Comparison of ENCODE assay signal across 31 cellular contexts in genomic region chr17:75915268-75915667, GRCh38.
"Had no signal": no experiment of that assay in that cellular context is flagged by ENCODE, and none has a peak within 500 bp of the region (broad histone marks: within the 10 kb centered on the region; RNA-seq: fewer than 3 reads in every experiment).

No MANE protein-coding gene starts in this region.

- H3K4me3 Mint-ChIP-seq: activated CD4-positive, alpha-beta memory T cell treated with anti-CD3 and anti-CD28 coated beads for 36 hours; activated T-helper 17 cell treated with anti-CD3 and anti-CD28 coated beads, Interleukin-2, amount 50 U/mL, for 72 hours; mesothelial cell of epicardium; naive B cell; nephron progenitor cell; stimulated activated naive B cell treated with anti-CD40 and anti-IgM and Interleukin-4, amounts not matched to agents 10 μg/mL and 1 μg/mL and 100 μg/mL, for 72 hours; T-helper 2 cell treated with Interferon-gamma antibody and Interleukin-4, amounts not matched to agents 5 μg/mL and 100 μg/mL, for 36 hours had no signal

- H3K27me3 ChIP-seq: brain microvascular endothelial cell, dorsolateral prefrontal cortex, stomach, thyroid gland, upper lobe of left lung, vagina had no signal

- H3K27me3 Mint-ChIP-seq: activated CD4-positive, alpha-beta memory T cell treated with anti-CD3 and anti-CD28 coated beads for 36 hours; activated T-helper 17 cell treated with anti-CD3 and anti-CD28 coated beads, Interleukin-2, amount 50 U/mL, for 72 hours; naive B cell; stimulated activated naive B cell treated with anti-CD40 and anti-IgM and Interleukin-4, amounts not matched to agents 10 μg/mL and 1 μg/mL and 100 μg/mL, for 72 hours had no signal

- ATAC-seq: activated CD4-positive, CD25-positive, alpha-beta regulatory T cell treated with anti-CD3 and anti-CD28 coated beads, Interleukin-2, amount 50 U/mL, for 24 hours; activated T-helper 17 cell treated with anti-CD3 and anti-CD28 coated beads, Interleukin-2, amount 50 U/mL, for 72 hours; left cardiac atrium; psoas muscle; stimulated activated naive B cell treated with anti-CD40 and anti-IgM and Interleukin-4, amounts not matched to agents 10 μg/mL and 1 μg/mL and 100 μg/mL, for 72 hours had no signal

- H3K79me2 ChIP-seq: parathyroid adenoma had no signal

- FAIRE-seq: astrocyte, keratinocyte had no signal

- H2AFZ ChIP-seq: parathyroid adenoma had no signal

- H3K9me3 Mint-ChIP-seq: activated CD4-positive, alpha-beta memory T cell treated with anti-CD3 and anti-CD28 coated beads for 36 hours; activated T-helper 17 cell treated with anti-CD3 and anti-CD28 coated beads, Interleukin-2, amount 50 U/mL, for 72 hours; mesothelial cell of epicardium; naive B cell; nephron progenitor cell; stimulated activated naive B cell treated with anti-CD40 and anti-IgM and Interleukin-4, amounts not matched to agents 10 μg/mL and 1 μg/mL and 100 μg/mL, for 72 hours; T-helper 2 cell treated with Interferon-gamma antibody and Interleukin-4, amounts not matched to agents 5 μg/mL and 100 μg/mL, for 36 hours had no signal

- H3K27ac Mint-ChIP-seq: activated CD4-positive, alpha-beta memory T cell treated with anti-CD3 and anti-CD28 coated beads for 36 hours; activated T-helper 17 cell treated with anti-CD3 and anti-CD28 coated beads, Interleukin-2, amount 50 U/mL, for 72 hours; mesothelial cell of epicardium; naive B cell; nephron progenitor cell; stimulated activated naive B cell treated with anti-CD40 and anti-IgM and Interleukin-4, amounts not matched to agents 10 μg/mL and 1 μg/mL and 100 μg/mL, for 72 hours; T-helper 2 cell treated with Interferon-gamma antibody and Interleukin-4, amounts not matched to agents 5 μg/mL and 100 μg/mL, for 36 hours had no signal

- H3K36me3 Mint-ChIP-seq: naive B cell had no signal

- H3K4me1 Mint-ChIP-seq: naive B cell had no signal

- H3K4me2 ChIP-seq: smooth muscle cell had no signal

- H3K9ac ChIP-seq: parathyroid adenoma had no signal

- H3K4me1 ChIP-seq: parathyroid adenoma, psoas muscle had no signal

- H3K36me3 ChIP-seq: brain microvascular endothelial cell, vagina had no signal

- H3K27ac ChIP-seq: brain microvascular endothelial cell, coronary artery, dorsolateral prefrontal cortex, parathyroid adenoma, psoas muscle, stomach, thyroid gland, upper lobe of left lung, vagina had no signal

- DNase-seq: activated CD4-positive, alpha-beta memory T cell treated with anti-CD3 and anti-CD28 coated beads for 36 hours; activated CD4-positive, alpha-beta T cell treated with anti-CD3 and anti-CD28 coated beads for 48 hours; activated CD8-positive, alpha-beta memory T cell treated with anti-CD3 and anti-CD28 coated beads, Interleukin-2, amount 50 U/mL, for 4 hours; activated gamma-delta T cell treated with Interleukin-2 at 50 U/mL for 16 hours; activated naive CD4-positive, alpha-beta T cell treated with anti-CD3 and anti-CD28 coated beads, Interleukin-2, amount 50 U/mL, for 16 hours; activated T-cell treated with anti-CD3 and anti-CD28 coated beads, Interleukin-2, amount 50 U/mL, for 1 hour; amniotic stem cell; brain microvascular endothelial cell; foreskin fibroblast; hippocampal formation; left cardiac atrium; mammary epithelial cell; naive B cell; nephron progenitor cell; psoas muscle; stimulated activated CD4-positive, alpha-beta T cell treated with anti-CD3 and anti-CD28 coated beads, Interleukin-2, amount 100 ng/mL, for 24 hours; stimulated activated naive B cell treated with anti-CD40 and anti-IgM and Interleukin-4, amounts not matched to agents 10 μg/mL and 1 μg/mL and 100 μg/mL, for 72 hours; stomach; thyroid gland; upper lobe of left lung had no signal

- H3K9me3 ChIP-seq: psoas muscle, stomach, thyroid gland, upper lobe of left lung, vagina had no signal

- H3K4me3 ChIP-seq: coronary artery, dorsolateral prefrontal cortex, psoas muscle, smooth muscle cell, stomach, thyroid gland, upper lobe of left lung, vagina had no signal
